22 cellular contexts compared by ENCODE assay signal in the genomic region with DNA sequence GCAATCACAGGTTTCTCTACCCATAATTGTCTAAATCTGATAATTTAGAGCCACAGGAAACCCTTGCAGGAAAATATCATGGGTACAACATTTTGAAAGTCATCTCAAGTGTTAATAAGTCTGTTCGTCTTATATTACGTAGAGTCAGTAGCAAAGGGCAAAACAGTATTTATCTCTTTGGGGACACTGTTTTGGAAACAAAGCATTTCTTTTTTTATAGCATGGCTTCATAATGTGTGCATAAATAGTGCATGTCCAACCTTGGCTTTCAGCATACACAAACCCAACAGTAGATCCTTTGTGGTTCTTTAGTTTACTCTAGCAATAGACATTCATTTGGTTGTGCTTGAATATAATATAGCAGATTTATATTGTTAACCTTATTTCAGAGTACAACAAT. TPM values are rescaled to one million over a fixed set of nuclear protein-coding genes. Genes with fewer than 3 reads are reported as not detected.
DNase-seq lines count a peak whose midpoint lies in the region; ATAC-seq, FAIRE-seq and TF ChIP-seq lines count a peak whose summit lies in the region.
"Had no signal": no experiment of that assay in that cellular context is flagged by ENCODE, and none has a peak within 500 bp of the region (broad histone marks: within the 10 kb centered on the region; RNA-seq: fewer than 3 reads in every experiment).

No MANE protein-coding gene starts in this region.

- H3K27me3 ChIP-seq in heart right ventricle (no peaks in the 10 kb centered on the region), skeletal muscle tissue (ENCODE audit: control insufficient read depth in 3 of 3, insufficient read depth in 3 of 3, low read length in 3 of 3) (no peaks in the 10 kb centered on the region)
- H3K27me3 ChIP-seq: BE2C had no signal

- H3K4me1 ChIP-seq in heart right ventricle, result peaks cover 4 to 59% (median 41%) of the 10 kb centered on the region in 9 donors
- H3K4me1 ChIP-seq in skeletal muscle tissue (ENCODE audit: control insufficient read depth in 3 of 3, insufficient read depth in 3 of 3, low read length in 3 of 3), result peaks cover 3 to 12% (median 3%) of the 10 kb centered on the region in 3 donors

- FAIRE-seq in GM19239 (lab: Jason Lieb, UNC), result peak; percentile 33
- FAIRE-seq: H1, HTR-8/SVneo had no signal

- ATAC-seq in heart right ventricle (peak in 6 of 8 donors; percentile 50 to 73 (median 56)), Right ventricle myocardium inferior (no peak), GM18868 (IDR thresholded peaks at IDR 0.05; ENCODE audit: unreplicated experiment) (no peak)
- ATAC-seq: A549, HCT116 had no signal

- TF ChIP-seq CTCF in heart right ventricle (IDR thresholded peaks at IDR 0.05), result no peak
- TF ChIP-seq CTCF in fibroblast of villous mesenchyme (IDR thresholded peaks at IDR 0.05; ENCODE audit: insufficient read depth, low read depth, low read length), result no peak

- DNase-seq in heart right ventricle (no peak), Right ventricle myocardium inferior (ENCODE audit: missing footprints) (no peak), GM19239 (ENCODE audit: insufficient read length, low spot score) (no peak), fibroblast of villous mesenchyme (ENCODE audit: low read depth) (peak; percentile 63), glomerular visceral epithelial cell (ENCODE audit: extremely low spot score) (no peak), NCI-H2081 (lab: John Stamatoyannopoulos, UW) (no peak)
- DNase-seq: BE2C, DND-41, Karpas-422, NCI-H1694 treated with DMSO at 0.1 percent for 48 hours, NCI-H446, NCI-H526, SHP77 had no signal

- H3K36me3 ChIP-seq in heart right ventricle (peaks cover 0 to 77% (median 0%) of the 10 kb centered on the region in 9 donors), skeletal muscle tissue (ENCODE audit: control insufficient read depth in 3 of 3, insufficient read depth in 3 of 3, low read length in 3 of 3) (no peaks in the 10 kb centered on the region)

- intact Hi-C loops in heart right ventricle (cut with DNase I) (loop anchor here in 3 of 10 donors (5.0 kb wide), 1 partner anchor 55 kb away; no protein-coding TSS in a partner anchor), Right ventricle myocardium inferior (cut with DNase I) (loop anchor here (5.0 kb wide), 1 partner anchor 55 kb away; no protein-coding TSS in a partner anchor)

- H3K27ac ChIP-seq in heart right ventricle, result peak overlapping the region in 6 of 10 donors; percentile 34 to 71 (median 56)
- H3K27ac ChIP-seq in skeletal muscle tissue (ENCODE audit: low read depth, low read length), result peak overlapping the region; percentile 37
- H3K27ac ChIP-seq: A549, SK-N-MC had no signal

- no peak overlapping the region for H3K9ac ChIP-seq in skeletal muscle tissue (ENCODE audit: low read depth in 1 of 3, low read length in 3 of 3)

- H3K9me3 ChIP-seq in heart right ventricle (no peaks in the 10 kb centered on the region), skeletal muscle tissue (ENCODE audit: control insufficient read depth in 3 of 3, low read length in 3 of 3) (no peaks in the 10 kb centered on the region)
- H3K9me3 ChIP-seq: A549, BE2C had no signal

- no peak overlapping the region for H3K4me3 ChIP-seq in heart right ventricle
- H3K4me3 ChIP-seq in fibroblast of villous mesenchyme (ENCODE audit: low read depth, low read length), result no peak overlapping the region
- H3K4me3 ChIP-seq in skeletal muscle tissue (ENCODE audit: low read length in 3 of 3), result no peak overlapping the region
- H3K4me3 ChIP-seq: A549, SK-N-MC had no signal

- 24 to 54% methylated on average over 2 of the region's 2 CpGs for WGBS in heart right ventricle, 2 donors

RNA-seq across cellular contexts. Expression of gene ST3GAL6, which starts 24.0 kb away (rescaled TPM):
- total RNA-seq in heart right ventricle (10 to 100 TPM; 27.3 to 92.9 (median 62.6) TPM), Right ventricle myocardium inferior (27.1 TPM), fibroblast of villous mesenchyme (3.9 and 5.2 TPM in 2 replicates), skeletal muscle tissue (14.1 TPM)
- 10 to 100 TPM; 44.6 to 50.8 TPM for polyA plus RNA-seq in heart right ventricle
- total RNA-seq: G401 had no signal
- polyA plus RNA-seq: IgD-negative memory B cell had no signal

Comparison
In these comparisons a context has a peak if more than half of its experiments do, and no peak if none do; other contexts are left out.
1. ATAC-seq: peak in heart right ventricle (6 of 8); none in Right ventricle myocardium inferior (single experiment) and GM18868 (single experiment).